ENCODE assay signal across 9 cellular contexts in the genomic region with DNA sequence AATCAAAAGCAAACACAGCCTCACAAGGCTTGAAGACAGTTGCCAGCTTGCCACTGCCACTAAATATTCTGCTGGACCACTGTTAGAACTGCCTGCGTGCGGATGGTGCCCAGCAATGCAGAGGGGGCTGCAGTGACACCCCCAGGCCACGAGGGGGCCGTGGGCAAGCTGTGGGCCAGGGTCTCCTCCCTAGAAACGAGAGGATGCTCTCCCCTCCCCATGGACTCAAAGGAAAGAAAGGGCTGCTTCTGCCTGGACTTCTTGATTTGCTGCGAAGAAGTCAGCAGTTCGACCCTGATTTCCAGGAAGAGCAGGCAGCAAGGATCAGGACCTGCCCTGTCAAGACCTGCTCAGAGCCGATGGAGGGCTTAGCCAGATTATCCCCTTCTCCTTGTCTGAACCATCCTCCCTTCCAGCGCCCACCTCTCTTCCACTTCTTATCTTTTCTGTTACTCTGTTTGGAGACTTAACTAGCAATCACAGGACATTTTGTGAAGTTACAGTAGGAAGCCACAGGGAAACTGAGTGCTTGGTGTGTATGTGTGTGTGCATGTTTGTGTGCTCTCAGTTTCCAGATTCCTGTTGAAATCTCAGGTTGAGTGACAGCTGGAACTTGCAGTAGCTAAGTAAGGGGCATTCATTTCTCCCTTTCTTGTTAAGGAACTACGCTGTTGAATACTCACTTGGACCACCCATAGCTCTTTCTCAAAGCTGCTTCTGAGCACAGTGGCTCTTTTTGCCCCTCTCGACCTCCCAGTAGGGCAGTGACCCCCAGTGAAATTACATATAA. TPM values are rescaled to one million over a fixed set of nuclear protein-coding genes. Genes with fewer than 3 reads are reported as not detected.
A peak's percentile ranks its signal among the peaks of the same experiment; 100 is the strongest.
DNase-seq lines count a peak whose midpoint lies in the region; ATAC-seq, FAIRE-seq and TF ChIP-seq lines count a peak whose summit lies in the region.
"Had no signal": no experiment of that assay in that cellular context is flagged by ENCODE, and none has a peak within 500 bp of the region (broad histone marks: within the 10 kb centered on the region; RNA-seq: fewer than 3 reads in every experiment).

No MANE protein-coding gene starts in this region.

- no peaks in the 10 kb centered on the region for H3K79me2 ChIP-seq in endothelial cell of umbilical vein (ENCODE audit: control insufficient read depth, insufficient read depth, low read length)

- no peak overlapping the region for H3K27ac ChIP-seq in endothelial cell of umbilical vein (ENCODE audit: insufficient read depth, low read depth, low read length)
- H3K27ac ChIP-seq: SK-N-MC had no signal

- TF ChIP-seq POLR2A in endothelial cell of umbilical vein (IDR thresholded peaks at IDR 0.05; ENCODE audit: low read depth, low read length) = no peak

- peaks cover 41 to 53% of the 10 kb centered on the region in 2 experiments for H3K27me3 ChIP-seq in endothelial cell of umbilical vein (ENCODE audit: control insufficient read depth in 2 of 2, insufficient read depth in 2 of 2, low read length in 2 of 2)

- H3K4me2 ChIP-seq in endothelial cell of umbilical vein (ENCODE audit: insufficient read depth, low read length) = no peak overlapping the region

- no peak overlapping the region for H2AFZ ChIP-seq in endothelial cell of umbilical vein (ENCODE audit: low read depth, low read length)

- H3K9me3 ChIP-seq in endothelial cell of umbilical vein (replicated peaks; ENCODE audit: control insufficient read depth, insufficient read depth, low read length) = no peaks in the 10 kb centered on the region

- no peaks in the 10 kb centered on the region for H3K36me3 ChIP-seq in endothelial cell of umbilical vein (ENCODE audit: control insufficient read depth in 2 of 2, extremely low read depth in 1 of 2, insufficient read depth in 2 of 2, low read length in 2 of 2)

- no peak overlapping the region for H3K4me3 ChIP-seq in endothelial cell of umbilical vein (replicated peaks in 1 of 3; ENCODE audit: insufficient read depth in 1 of 3, low read depth in 1 of 3, low read length in 3 of 3)
- H3K4me3 ChIP-seq: SK-N-MC had no signal

- peaks cover 7% of the 10 kb centered on the region for H3K4me1 ChIP-seq in endothelial cell of umbilical vein (ENCODE audit: control insufficient read depth, extremely low read depth, insufficient read depth, low read length)

- in situ Hi-C loops in G401 (cut with HindIII; ENCODE audit: low sequenced_read_pairs) = no loop called here

- H3K9me1 ChIP-seq in endothelial cell of umbilical vein (replicated peaks; ENCODE audit: control insufficient read depth, extremely low read depth, insufficient read depth, low read length) = no peaks in the 10 kb centered on the region

- BruUV-seq in endothelial cell of umbilical vein (replicated peaks; lab: Mats Ljungman, UMichigan) = no TSS peak

- dilution Hi-C loops in endothelial cell of umbilical vein (cut with MboI; ENCODE audit: extremely low pct_ligation_motif_present, low sequenced_read_pairs) = no loop called here

- H4K20me1 ChIP-seq in endothelial cell of umbilical vein (replicated peaks; ENCODE audit: control insufficient read depth, extremely low read depth, insufficient read depth, low read length) = no peaks in the 10 kb centered on the region

- POLR2A ChIA-PET in endothelial cell of umbilical vein (lab: Charles Lee) = no interaction called here
- POLR2A ChIA-PET in naive thymus-derived CD8-positive, alpha-beta T cell (lab: Charles Lee) = interaction anchor here (0.6 to 8.6 kb wide), 27 partner anchors 8 to 1078 kb away, joined by 3 to 91 read pairs (median 3); partner anchors contain the start of genes LDLRAP1, MTFR1L and SELENON

- peak; percentile 74 to 89 for TF ChIP-seq CTCF in endothelial cell of umbilical vein (IDR thresholded peaks at IDR 0.05; ENCODE audit: extremely low read depth in 1 of 2, insufficient read depth in 1 of 2, low read depth in 1 of 2, low read length in 2 of 2)

- peak overlapping the region; percentile 88 to 100 (median 97) for H3K4me3 Mint-ChIP-seq in naive thymus-derived CD8-positive, alpha-beta T cell

- peak; percentile 68 for FAIRE-seq in endothelial cell of umbilical vein (lab: Jason Lieb, UNC)

- H3K27me3 Mint-ChIP-seq in naive thymus-derived CD8-positive, alpha-beta T cell = peaks cover 0 to 2% (median 0%) of the 10 kb centered on the region in 5 donors

- DNase-seq in G401 (ENCODE audit: low spot score) (peak; percentile 82), NCI-H146 treated with DMSO at 0.1 percent for 48 hours (lab: John Stamatoyannopoulos, UW; ENCODE audit: unreplicated experiment) (peak; percentile 12), endothelial cell of umbilical vein (ENCODE audit: low read depth, low spot score) (peak; percentile 32)
- DNase-seq in activated CD8-positive, alpha-beta memory T cell treated with anti-CD3 and anti-CD28 coated beads for 24 hours = peak; percentile 83
- DNase-seq in naive thymus-derived CD8-positive, alpha-beta T cell = peak; percentile 23 to 73 (median 54)

- peak overlapping the region; percentile 86 to 98 (median 96) for H3K27ac Mint-ChIP-seq in naive thymus-derived CD8-positive, alpha-beta T cell

- peaks cover 52 to 79% (median 76%) of the 10 kb centered on the region in 4 donors for H3K4me1 Mint-ChIP-seq in naive thymus-derived CD8-positive, alpha-beta T cell

- H3K36me3 Mint-ChIP-seq in naive thymus-derived CD8-positive, alpha-beta T cell = no peaks in the 10 kb centered on the region

- intact Hi-C loops in endothelial cell of umbilical vein (cut with micrococcal nuclease) = loop anchor here (1.0 kb wide), 1 partner anchor 191 kb away; no protein-coding TSS in a partner anchor

- CTCF ChIA-PET in endothelial cell of umbilical vein (lab: Charles Lee) = interaction anchor here (0.6 to 3.2 kb wide), 16 partner anchors 9 to 188 kb away, joined by 3 to 21 read pairs (median 4); no protein-coding TSS in a partner anchor

- H3K9ac ChIP-seq in endothelial cell of umbilical vein (replicated peaks; ENCODE audit: extremely low read depth, insufficient read depth, low read length) = no peak overlapping the region

- ATAC-seq in naive thymus-derived CD8-positive, alpha-beta T cell = peak; percentile 10 to 13
- no peak for ATAC-seq in HG03108 (IDR thresholded peaks at IDR 0.05; ENCODE audit: unreplicated experiment)
- no peak for ATAC-seq in GM21367 (IDR thresholded peaks at IDR 0.05; ENCODE audit: unreplicated experiment)
- ATAC-seq in HG03442 (IDR thresholded peaks at IDR 0.05; ENCODE audit: unreplicated experiment) = no peak

- H3K9me3 Mint-ChIP-seq in naive thymus-derived CD8-positive, alpha-beta T cell = no peaks in the 10 kb centered on the region

TF ChIP-seq in endothelial cell of umbilical vein, 7 proteins besides CTCF, POLR2A, EP300 and RAD21:
- TF ChIP-seq MYC (IDR thresholded peaks at IDR 0.05; ENCODE audit: low read depth, low read length) = no peak
- no peak for TF ChIP-seq GATA2 (IDR thresholded peaks at IDR 0.05; ENCODE audit: insufficient read depth, insufficient read length, low read depth, low read length)
- no peak for TF ChIP-seq FOS (IDR thresholded peaks at IDR 0.05; ENCODE audit: borderline replicate concordance, insufficient read depth, low read length)
- no peak for TF ChIP-seq POLR2AphosphoS5 (IDR thresholded peaks at IDR 0.05; ENCODE audit: insufficient read depth, low read depth, low read length)
- no peak for TF ChIP-seq EZH2 (IDR thresholded peaks at IDR 0.05; ENCODE audit: borderline replicate concordance, low read depth, low read length, severe bottlenecking)
- TF ChIP-seq, protein P1, sequence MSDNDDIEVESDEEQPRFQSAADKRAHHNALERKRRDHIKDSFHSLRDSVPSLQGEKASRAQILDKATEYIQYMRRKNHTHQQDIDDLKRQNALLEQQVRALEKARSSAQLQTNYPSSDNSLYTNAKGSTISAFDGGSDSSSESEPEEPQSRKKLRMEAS (IDR thresholded peaks at IDR 0.05; ENCODE audit: insufficient read depth, insufficient read length) = no peak
- no peak for TF ChIP-seq JUN (IDR thresholded peaks at IDR 0.05; ENCODE audit: borderline replicate concordance, insufficient read depth, insufficient read length, low read depth)

RNA-seq across cellular contexts. Expression of gene MAN1C1, which starts 2.7 kb away (rescaled TPM):
- total RNA-seq in G401 (2014; rRNA removed; shearing (Covaris generic)) = 5.3 and 5.5 TPM in 2 replicates
- 0.85 and 4.0 TPM in 2 replicates for total RNA-seq in endothelial cell of umbilical vein
- polyA plus RNA-seq in endothelial cell of umbilical vein = 1.5 and 1.7 TPM in 2 replicates
- polyA plus RNA-seq in endothelial cell of umbilical vein (2011; cell fraction: cytosol; rRNA removed) = 0.63 and 1.2 TPM in 2 replicates
- polyA plus RNA-seq in endothelial cell of umbilical vein (2011; cell fraction: nucleus; rRNA removed) = 1.1 and 1.4 TPM in 2 replicates
- 0.50 and 0.63 TPM in 2 replicates for polyA plus RNA-seq in endothelial cell of umbilical vein (2012)
- 1.3 and 2.0 TPM in 2 replicates for polyA minus RNA-seq in endothelial cell of umbilical vein
- not detected for polyA minus RNA-seq in endothelial cell of umbilical vein (2011; cell fraction: cytosol; rRNA and poly(A)+ RNA removed)
- polyA minus RNA-seq in endothelial cell of umbilical vein (2011; cell fraction: nucleus; rRNA and poly(A)+ RNA removed) = 0.14 and 1.3 TPM in 2 replicates
- total RNA-seq in naive thymus-derived CD8-positive, alpha-beta T cell = 10 to 100 TPM; 46.0 to 47.2 TPM
- polyA plus RNA-seq in naive thymus-derived CD8-positive, alpha-beta T cell = 10 to 100 TPM; 11.3 to 48.3 (median 11.7) TPM

Comparison
In these comparisons a context has a peak if more than half of its experiments do, and no peak if none do; other contexts are left out.
1. DNase-seq: peak in every context shown above with its lines; median percentile 83 in activated CD8-positive, alpha-beta memory T cell treated with anti-CD3 and anti-CD28 coated beads for 24 hours; 82 in G401; 54 in naive thymus-derived CD8-positive, alpha-beta T cell; 32 in endothelial cell of umbilical vein; 12 in NCI-H146 treated with DMSO at 0.1 percent for 48 hours.
2. ATAC-seq: peak in naive thymus-derived CD8-positive, alpha-beta T cell (2 of 2); none in HG03108 (single experiment), GM21367 (single experiment) and HG03442 (single experiment).